8 cellular contexts compared by ENCODE assay signal in genomic region chr1:154969741-154970452, GRCh38. TPM values are rescaled to one million over a fixed set of nuclear protein-coding genes. Genes with fewer than 3 reads are reported as not detected.
A peak's percentile ranks its signal among the peaks of the same experiment; 100 is the strongest.
DNase-seq lines count a peak whose midpoint lies in the region; ATAC-seq and TF ChIP-seq lines count a peak whose summit lies in the region.

No MANE protein-coding gene starts in this region.

- no peak overlapping the region for H2AFZ ChIP-seq in neuron (ENCODE audit: low read depth, low read length)

- POLR2A ChIA-PET in Panc1 (lab: Charles Lee): interaction anchor here (0.6 to 1.1 kb wide), 5 partner anchors 9 to 131 kb away, joined by 3 to 15 read pairs (median 4); partner anchors contain the start of genes LENEP, PMVK and PYGO2

- H3K4me1 ChIP-seq in BLaER1 (peaks cover 59% of the 10 kb centered on the region), Panc1 (ENCODE audit: control insufficient read depth, insufficient read depth, low read length) (peaks cover 43% of the 10 kb centered on the region), neuron (ENCODE audit: insufficient read depth, low read length) (peaks cover 39% of the 10 kb centered on the region)

- peak overlapping the region; percentile 97 for H3K4me2 ChIP-seq in BLaER1

- no peak for ATAC-seq in Panc1
- ATAC-seq in HG02885 (IDR thresholded peaks at IDR 0.05; ENCODE audit: poor library complexity, unreplicated experiment): no peak

- H4K20me1 ChIP-seq in BLaER1: peaks cover 48% of the 10 kb centered on the region

- intact Hi-C loops in Panc1 (cut with micrococcal nuclease; ENCODE audit: unreplicated experiment): no loop called here

- H3K4me3 ChIP-seq in BLaER1: peak overlapping the region; percentile 62
- H3K4me3 ChIP-seq in Panc1 (ENCODE audit: low read depth in 2 of 2, low read length in 2 of 2): peak overlapping the region; percentile 77 to 88
- H3K4me3 ChIP-seq in epithelial cell of proximal tubule (ENCODE audit: low read depth, low read length): peak overlapping the region; percentile 54
- H3K4me3 ChIP-seq in neuron (ENCODE audit: low read length): peak overlapping the region; percentile 40

- no TSS peak for BruUV-seq in Panc1 (replicated peaks; lab: Mats Ljungman, UMichigan)

- peak overlapping the region; percentile 77 for H3K9ac ChIP-seq in BLaER1

- H3K27me3 ChIP-seq in BLaER1: no peaks in the 10 kb centered on the region
- no peaks in the 10 kb centered on the region for H3K27me3 ChIP-seq in Panc1 (ENCODE audit: control insufficient read depth, insufficient read depth, low read length)
- H3K27me3 ChIP-seq in neuron (ENCODE audit: insufficient read depth, low read length): no peaks in the 10 kb centered on the region

- TF ChIP-seq CTCF in Panc1 (IDR thresholded peaks at IDR 0.05): no peak
- TF ChIP-seq CTCF in epithelial cell of proximal tubule (conservative IDR thresholded peaks at IDR 0.05; ENCODE audit: low read depth, low read length): no peak
- no peak for TF ChIP-seq CTCF in GM20000 (IDR thresholded peaks at IDR 0.05; ENCODE audit: extremely low read depth, missing control alignments)

- H3K27ac ChIP-seq in BLaER1 (peak overlapping the region; percentile 83), Panc1 (ENCODE audit: low read length) (peak overlapping the region; percentile 98)

- H3K9me3 ChIP-seq in BLaER1 (no peaks in the 10 kb centered on the region), Panc1 (ENCODE audit: control insufficient read depth, insufficient read depth, low read depth, low read length) (no peaks in the 10 kb centered on the region), neuron (ENCODE audit: low read length) (no peaks in the 10 kb centered on the region)

- in situ Hi-C loops in Panc1 (cut with HindIII; ENCODE audit: low pct_unique_long_range_greater_than_20kb, low sequenced_read_pairs): no loop called here

- no peak for DNase-seq in Panc1 (ENCODE audit: low read depth, low spot score)
- DNase-seq in epithelial cell of proximal tubule (ENCODE audit: low read depth): no peak
- DNase-seq in NCI-H446 treated with DMSO at 0.1 percent for 48 hours (lab: John Stamatoyannopoulos, UW): no peak
- no peak for DNase-seq in GM20000 (ENCODE audit: low spot score)
- DNase-seq in NCI-H2029 (lab: John Stamatoyannopoulos, UW): no peak

- CTCF ChIA-PET in Panc1 (lab: Charles Lee): interaction anchor here (0.6 to 0.9 kb wide), 3 partner anchors 9 to 166 kb away, joined by 4 to 11 read pairs (median 4); partner anchors contain the start of genes PYGO2 and SLC50A1

- H3K36me3 ChIP-seq in BLaER1: peaks cover 49% of the 10 kb centered on the region
- peaks cover 6% of the 10 kb centered on the region for H3K36me3 ChIP-seq in Panc1 (ENCODE audit: control insufficient read depth, insufficient read depth, low read length)
- peaks cover 27% of the 10 kb centered on the region for H3K36me3 ChIP-seq in neuron (ENCODE audit: insufficient read depth, low read length)

RNA-seq across cellular contexts. Expression of gene SHC1, which starts 0.7 kb away (rescaled TPM):
- 373 TPM for total RNA-seq in Panc1 (2021; ENCODE audit: unreplicated experiment)
- 479 TPM for polyA plus RNA-seq in Panc1 (2012; ENCODE audit: insufficient read length)
- 131 and 155 TPM in 2 replicates for total RNA-seq in epithelial cell of proximal tubule

RNA-seq across cellular contexts. Expression of gene CKS1B, which starts 4.6 kb away (rescaled TPM):
- total RNA-seq in Panc1 (2021; ENCODE audit: unreplicated experiment) (212 TPM), epithelial cell of proximal tubule (289 and 358 TPM in 2 replicates)
- polyA plus RNA-seq in Panc1 (2012; ENCODE audit: insufficient read length): 156 TPM

RNA-seq across cellular contexts. Expression of gene PYGO2, which starts 8.3 kb away (rescaled TPM):
- 41.1 TPM for total RNA-seq in Panc1 (2021; ENCODE audit: unreplicated experiment)
- polyA plus RNA-seq in Panc1 (2012; ENCODE audit: insufficient read length): 27.3 TPM
- 16.0 and 23.7 TPM in 2 replicates for total RNA-seq in epithelial cell of proximal tubule

RNA-seq across cellular contexts. Expression of gene FLAD1, which starts 13.2 kb away (rescaled TPM):
- total RNA-seq in Panc1 (2021; ENCODE audit: unreplicated experiment) (72.8 TPM), epithelial cell of proximal tubule (41.9 and 67.5 TPM in 2 replicates)
- polyA plus RNA-seq in Panc1 (2012; ENCODE audit: insufficient read length): 61.9 TPM

RNA-seq across cellular contexts. Expression of gene PBXIP1, which starts 14.0 kb away (rescaled TPM):
- 40.7 TPM for total RNA-seq in Panc1 (2021; ENCODE audit: unreplicated experiment)
- 64.9 TPM for polyA plus RNA-seq in Panc1 (2012; ENCODE audit: insufficient read length)
- 23.4 and 49.6 TPM in 2 replicates for total RNA-seq in epithelial cell of proximal tubule
